In the genomic region with DNA sequence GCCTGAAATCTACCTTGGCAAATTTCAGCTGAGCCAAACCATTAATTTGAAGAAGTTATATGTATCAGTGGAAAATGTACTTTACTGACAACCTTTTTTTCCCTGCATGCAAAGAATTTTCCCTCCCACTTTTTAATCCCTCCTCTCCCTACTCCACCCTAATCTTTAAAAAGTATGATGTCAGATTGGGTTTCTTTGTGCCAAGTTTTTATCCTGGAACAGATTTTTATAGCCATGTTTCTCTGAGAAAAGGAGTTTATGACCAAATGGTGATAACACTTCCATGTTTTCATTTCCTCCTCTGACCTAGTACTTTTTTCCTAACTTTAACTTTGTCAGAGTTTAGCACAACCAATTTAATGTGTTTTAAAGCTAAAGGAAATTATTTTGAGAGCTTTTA, we compare ENCODE assay signal across 27 cellular contexts.
DNase-seq lines count a peak whose midpoint lies in the region; ATAC-seq and TF ChIP-seq lines count a peak whose summit lies in the region.
"Had no signal": no experiment of that assay in that cellular context is flagged by ENCODE, and none has a peak within 500 bp of the region (broad histone marks: within the 10 kb centered on the region; RNA-seq: fewer than 3 reads in every experiment).

No MANE protein-coding gene starts in this region.

- H3K27me3 ChIP-seq in breast epithelium = no peaks in the 10 kb centered on the region
- no peaks in the 10 kb centered on the region for H3K27me3 ChIP-seq in heart right ventricle
- H3K27me3 ChIP-seq in uterus = no peaks in the 10 kb centered on the region
- H3K27me3 ChIP-seq: BLaER1 treated with 17β-estradiol and CSF1 and Interleukin-3, amounts not matched to agents 10 nM and 100 nM; left lung; spleen; stomach had no signal

- H3K27ac ChIP-seq in breast epithelium (no peak overlapping the region), heart right ventricle (peak overlapping the region in 3 of 10 donors; percentile 9 to 28 (median 25)), uterus (peak overlapping the region; percentile 54 to 66)
- H3K27ac ChIP-seq: 22Rv1; BLaER1 treated with 17β-estradiol and CSF1 and Interleukin-3, amounts not matched to agents 10 nM and 100 nM; left lung; prostate gland; spleen; stomach; VCaP had no signal

- TF ChIP-seq CTCF in MCF 10A (IDR thresholded peaks at IDR 0.05; ENCODE audit: unreplicated experiment) (no peak), breast epithelium (IDR thresholded peaks at IDR 0.05) (no peak), heart right ventricle (IDR thresholded peaks at IDR 0.05) (no peak), uterus (IDR thresholded peaks at IDR 0.05) (no peak), omental fat pad (IDR thresholded peaks at IDR 0.05) (no peak)

- CTCF ChIA-PET in MCF 10A (lab: Yijun Ruan, JAX) = interaction anchor here (1.1 kb wide), 1 partner anchor 10 kb away, joined by 5 read pairs; no protein-coding TSS in a partner anchor

- no peak overlapping the region for H3K4me3 Mint-ChIP-seq in MCF 10A (ENCODE audit: unreplicated experiment)
- H3K4me3 Mint-ChIP-seq: type B pancreatic cell had no signal

- H3K27ac Mint-ChIP-seq in MCF 10A (ENCODE audit: low read depth, unreplicated experiment) = peak overlapping the region; percentile 57
- H3K27ac Mint-ChIP-seq: type B pancreatic cell had no signal

- peaks cover 17% of the 10 kb centered on the region for H3K4me1 Mint-ChIP-seq in MCF 10A (ENCODE audit: insufficient read depth, unreplicated experiment)

- H3K9me3 Mint-ChIP-seq in MCF 10A (ENCODE audit: unreplicated experiment) = peaks cover 6% of the 10 kb centered on the region

- H3K4me3 ChIP-seq in breast epithelium (no peak overlapping the region), heart right ventricle (no peak overlapping the region), uterus (no peak overlapping the region)
- H3K4me3 ChIP-seq: BLaER1 treated with 17β-estradiol and CSF1 and Interleukin-3, amounts not matched to agents 10 nM and 100 nM; left lung; prostate gland; spleen; stomach had no signal

- ATAC-seq in heart right ventricle (peak in 6 of 8 donors; percentile 21 to 55 (median 42)), omental fat pad (ENCODE audit: low FRiP score) (no peak)
- ATAC-seq: esophagus mucosa, left lung had no signal

- no peaks in the 10 kb centered on the region for H3K36me3 ChIP-seq in breast epithelium
- H3K36me3 ChIP-seq in heart right ventricle = no peaks in the 10 kb centered on the region
- no peaks in the 10 kb centered on the region for H3K36me3 ChIP-seq in uterus
- H3K36me3 ChIP-seq: left lung, prostate gland, stomach had no signal

- H3K36me3 Mint-ChIP-seq in MCF 10A (ENCODE audit: insufficient read depth, unreplicated experiment) = peaks cover 5% of the 10 kb centered on the region

- H3K9me3 ChIP-seq in breast epithelium (no peaks in the 10 kb centered on the region), heart right ventricle (peaks cover 0 to 7% (median 0%) of the 10 kb centered on the region in 11 donors), uterus (no peaks in the 10 kb centered on the region)
- H3K9me3 ChIP-seq: left lung, prostate gland, spleen, stomach had no signal

- TF ChIP-seq POLR2A in breast epithelium (IDR thresholded peaks at IDR 0.05) (no peak), uterus (IDR thresholded peaks at IDR 0.05) (no peak)

- no peak for DNase-seq in MCF 10A (ENCODE audit: unreplicated experiment)
- no peak for DNase-seq in breast epithelium (ENCODE audit: low spot score in 2 of 2)
- peak; percentile 50 for DNase-seq in amniotic epithelial cell (ENCODE audit: low read depth)
- no peak for DNase-seq in heart right ventricle
- no peak for DNase-seq in uterus
- no peak for DNase-seq in omental fat pad (ENCODE audit: low spot score)
- DNase-seq in NAMALWA (ENCODE audit: low spot score) = no peak
- DNase-seq in putamen (ENCODE audit: low spot score) = no peak
- DNase-seq: activated CD4-positive, alpha-beta T cell treated with anti-CD3 and anti-CD28 coated beads, Interleukin-2, amount 50 U/mL, for 1 hour; activated CD8-positive, alpha-beta memory T cell treated with anti-CD3 and anti-CD28 coated beads, Interleukin-2, amount 50 U/mL, for 48 hours; activated effector memory CD4-positive, alpha-beta T cell treated with Interleukin-2 at 50 U/mL for 16 hours; caudate nucleus; head of caudate nucleus; left lung; NCI-H1092; NCI-H2029; NCI-H446; spleen; stimulated activated CD4-positive, alpha-beta T cell treated with anti-CD3 and anti-CD28 coated beads, Interleukin-4, amount 100 ng/mL, for 4 hours; stomach; T-helper 2 cell had no signal

- BruUV-seq in MCF 10A (replicated peaks; lab: Mats Ljungman, UMichigan) = no TSS peak

- H3K4me1 ChIP-seq in breast epithelium = no peaks in the 10 kb centered on the region
- H3K4me1 ChIP-seq in heart right ventricle = peaks cover 0 to 16% (median 4%) of the 10 kb centered on the region in 9 donors
- H3K4me1 ChIP-seq in uterus = peaks cover 0 to 5% of the 10 kb centered on the region in 2 donors
- H3K4me1 ChIP-seq: left lung had no signal

- intact Hi-C loops in MCF 10A (cut with micrococcal nuclease) = no loop called here
- intact Hi-C loops in breast epithelium (cut with DNase I; ENCODE audit: low total_unique reads) = no loop called here
- intact Hi-C loops in heart right ventricle (cut with DNase I) = loop anchor here in 1 of 10 donors (5.0 kb wide), 1 partner anchor 35 kb away; no protein-coding TSS in a partner anchor
- intact Hi-C loops in uterus (cut with DNase I; ENCODE audit: low total_unique reads) = no loop called here

- POLR2A ChIA-PET in MCF 10A (lab: Yijun Ruan, JAX) = interaction anchor here (0.6 to 1.9 kb wide), 3 partner anchors 10 to 337 kb away, joined by 3 to 8 read pairs (median 3); no protein-coding TSS in a partner anchor

- no peaks in the 10 kb centered on the region for H3K27me3 Mint-ChIP-seq in MCF 10A (ENCODE audit: insufficient read depth, unreplicated experiment)
- H3K27me3 Mint-ChIP-seq: type B pancreatic cell had no signal

Comparison
In these comparisons a context has a peak if more than half of its experiments do, and no peak if none do; other contexts are left out.
1. H3K27ac ChIP-seq: peak in uterus (2 of 2); none in breast epithelium (0 of 2).